Comparison of ENCODE assay signal across 16 cellular contexts in genomic region chr11:134666273-134667174, GRCh38.
"Had no signal": no experiment of that assay in that cellular context is flagged by ENCODE, and none has a peak within 500 bp of the region (broad histone marks: within the 10 kb centered on the region; RNA-seq: fewer than 3 reads in every experiment).

No MANE protein-coding gene starts in this region.

- H3K4me1 ChIP-seq: adrenal gland, spleen had no signal

- H3K4me3 Mint-ChIP-seq: activated naive CD4-positive, alpha-beta T cell treated with anti-CD3 and anti-CD28 coated beads, Interleukin-2, amount 50 U/mL, for 24 hours; natural killer cell; T-cell had no signal

- H2AFZ ChIP-seq: hepatocyte had no signal

- H3K4me3 ChIP-seq: adrenal gland, cardiac muscle cell, hepatocyte, spleen, thoracic aorta had no signal

- H3K27me3 ChIP-seq: cardiac muscle cell had no signal

- H3K79me2 ChIP-seq: hepatocyte had no signal

- ATAC-seq: esophagus mucosa, left lobe of liver, natural killer cell, sciatic nerve, T-cell had no signal

- H3K27ac Mint-ChIP-seq: activated naive CD4-positive, alpha-beta T cell treated with anti-CD3 and anti-CD28 coated beads, Interleukin-2, amount 50 U/mL, for 24 hours; natural killer cell; T-cell had no signal

- H3K36me3 Mint-ChIP-seq: activated naive CD4-positive, alpha-beta T cell treated with anti-CD3 and anti-CD28 coated beads, Interleukin-2, amount 50 U/mL, for 24 hours; natural killer cell; T-cell had no signal

- H3K36me3 ChIP-seq: adrenal gland, cardiac muscle cell, spleen, thoracic aorta had no signal

- DNase-seq: activated CD4-positive, CD25-positive, alpha-beta regulatory T cell treated with anti-CD3 and anti-CD28 coated beads, Interleukin-2, amount 50 U/mL, for 72 hours; activated effector memory CD4-positive, alpha-beta T cell treated with anti-CD3 and anti-CD28 coated beads, Interleukin-2, amount 50 U/mL, for 16 hours; activated T-cell treated with anti-CD3 and anti-CD28 coated beads, Interleukin-2, amount 50 U/mL, for 48 hours; natural killer cell; nucleus accumbens; spleen; T-cell; T1000 had no signal

- H3K9me3 Mint-ChIP-seq: activated naive CD4-positive, alpha-beta T cell treated with anti-CD3 and anti-CD28 coated beads, Interleukin-2, amount 50 U/mL, for 24 hours; natural killer cell; T-cell had no signal

- H3K27ac ChIP-seq: adrenal gland, cardiac muscle cell, hepatocyte, spleen, thoracic aorta had no signal

- H3K4me2 ChIP-seq: hepatocyte had no signal

- H3K4me1 Mint-ChIP-seq: activated naive CD4-positive, alpha-beta T cell treated with anti-CD3 and anti-CD28 coated beads, Interleukin-2, amount 50 U/mL, for 24 hours; natural killer cell; T-cell had no signal
